In genomic region chr17:31597646-31598387, GRCh38 we compare ENCODE assay signal across 22 cellular contexts.
DNase-seq lines count a peak whose midpoint lies in the region; ATAC-seq, FAIRE-seq and TF ChIP-seq lines count a peak whose summit lies in the region.
"Had no signal": no experiment of that assay in that cellular context is flagged by ENCODE, and none has a peak within 500 bp of the region (broad histone marks: within the 10 kb centered on the region; RNA-seq: fewer than 3 reads in every experiment).

No MANE protein-coding gene starts in this region.

- H3K27ac Mint-ChIP-seq in activated naive CD8-positive, alpha-beta T cell treated with anti-CD3 and anti-CD28 coated beads for 36 hours, result no peak overlapping the region
- H3K27ac Mint-ChIP-seq: WTC11 had no signal

- TF ChIP-seq RAD21 in H1 (IDR thresholded peaks at IDR 0.05 in 1 of 2, conservative IDR thresholded peaks at IDR 0.05 in 1 of 2; ENCODE audit: low read depth in 2 of 2, low read length in 2 of 2), result no peak

- peak overlapping the region; percentile 54; the same call in 1 of the 2 replicates for H3K18ac ChIP-seq in H1 (ENCODE audit: extremely low read depth, low read length)
- peak overlapping the region; percentile 93 for H3K18ac ChIP-seq in trophoblast cell (ENCODE audit: low read length)

- H2AK5ac ChIP-seq in H1 (ENCODE audit: low read depth, low read length), result peak overlapping the region; percentile 46; the same call in 1 of the 2 replicates
- H2AK5ac ChIP-seq in trophoblast cell (ENCODE audit: low read length), result peak overlapping the region; percentile 83

- no peak for TF ChIP-seq EP300 in H1 (IDR thresholded peaks at IDR 0.05; ENCODE audit: borderline replicate concordance in 1 of 2, low read depth in 2 of 2, low read length in 2 of 2)

- H3K36me3 Mint-ChIP-seq in activated naive CD8-positive, alpha-beta T cell treated with anti-CD3 and anti-CD28 coated beads for 36 hours, result no peaks in the 10 kb centered on the region
- H3K36me3 Mint-ChIP-seq: WTC11 had no signal

- no peak overlapping the region for H4K5ac ChIP-seq in H1 (ENCODE audit: insufficient read length, low read depth, low read length)

- no peak for TF ChIP-seq CTCF in H1 (IDR thresholded peaks at IDR 0.05; ENCODE audit: control extremely low read depth in 1 of 3, insufficient read depth in 1 of 3, low read depth in 1 of 3, low read length in 3 of 3)

- H2AFZ ChIP-seq in H1 (ENCODE audit: low read length), result no peak overlapping the region
- no peak overlapping the region for H2AFZ ChIP-seq in trophoblast cell (ENCODE audit: insufficient read depth, low read length, poor library complexity)

- no peaks in the 10 kb centered on the region for H3K27me3 Mint-ChIP-seq in activated naive CD8-positive, alpha-beta T cell treated with anti-CD3 and anti-CD28 coated beads for 36 hours
- H3K27me3 Mint-ChIP-seq: B cell had no signal

- H3K23ac ChIP-seq in H1 (ENCODE audit: insufficient read length) (peak overlapping the region; percentile 6), trophoblast cell (ENCODE audit: low read length) (no peak overlapping the region)

- H3K79me1 ChIP-seq in H1 (ENCODE audit: low read depth, low read length), result no peaks in the 10 kb centered on the region
- peaks cover 24% of the 10 kb centered on the region for H3K79me1 ChIP-seq in trophoblast cell (ENCODE audit: low read length)

- no peak overlapping the region for H3K9ac ChIP-seq in H1 (replicated peaks in 1 of 4; ENCODE audit: extremely low read depth in 1 of 4, low read depth in 3 of 4, low read length in 3 of 4)
- no peak overlapping the region for H3K9ac ChIP-seq in trophoblast cell (ENCODE audit: low read length)

- H3K79me2 ChIP-seq in H1 (ENCODE audit: control insufficient read depth in 1 of 2, insufficient read depth in 2 of 2, low read length in 2 of 2) (no peaks in the 10 kb centered on the region), trophoblast cell (ENCODE audit: control insufficient read depth, insufficient read depth, low read length, poor library complexity) (peaks cover 5% of the 10 kb centered on the region)

- H3K27ac ChIP-seq in H1 (ENCODE audit: low read depth, low read length), result no peak overlapping the region
- H3K27ac ChIP-seq in trophoblast cell (ENCODE audit: low read depth, low read length), result no peak overlapping the region

- H3K23me2 ChIP-seq in H1 (ENCODE audit: low read depth, low read length), result no peaks in the 10 kb centered on the region

- H3K9me3 ChIP-seq in H1 (ENCODE audit: insufficient read depth in 2 of 2, low read depth in 1 of 2, low read length in 1 of 2) (no peaks in the 10 kb centered on the region), trophoblast cell (ENCODE audit: insufficient read depth, low read depth, low read length) (no peaks in the 10 kb centered on the region)
- H3K9me3 ChIP-seq: body of pancreas, esophagus squamous epithelium, HAP-1, stomach had no signal

- no peaks in the 10 kb centered on the region for H4K20me1 ChIP-seq in H1 (replicated peaks in 1 of 2; ENCODE audit: control insufficient read depth in 1 of 2, insufficient read depth in 2 of 2, low read length in 2 of 2)

- intact Hi-C loops in cardiac septum (cut with DNase I) (loop anchor here (1.0 to 5.0 kb wide), 3 partner anchors 27 to 139 kb away; no protein-coding TSS in a partner anchor), Right ventricle myocardium inferior (cut with DNase I) (no loop called here)

- H2BK120ac ChIP-seq in H1 (replicated peaks; ENCODE audit: low read depth, low read length), result peak overlapping the region; percentile 44
- peak overlapping the region; percentile 13 for H2BK120ac ChIP-seq in trophoblast cell (ENCODE audit: insufficient read depth, low read length, poor library complexity)

- DNase-seq in cardiac septum (ENCODE audit: low spot score), result peak; percentile 44
- no peak for DNase-seq in Right ventricle myocardium inferior (ENCODE audit: missing footprints)
- no peak for DNase-seq in H1 (ENCODE audit: low read depth in 1 of 2, low spot score in 2 of 2)
- DNase-seq in trophoblast cell, result no peak
- no peak for DNase-seq in EL
- no peak for DNase-seq in DMS53 treated with DMSO at 0.1 percent for 48 hours (lab: John Stamatoyannopoulos, UW; ENCODE audit: unreplicated experiment)
- DNase-seq in activated naive CD8-positive, alpha-beta T cell treated with anti-CD3 and anti-CD28 coated beads for 36 hours, result no peak
- DNase-seq: activated CD4-positive, alpha-beta T cell treated with anti-CD3 and anti-CD28 coated beads, Interleukin-2, amount 50 U/mL, for 48 hours; activated gamma-delta T cell; body of pancreas; DMS79 treated with DMSO at 0.1 percent for 48 hours; esophagus squamous epithelium; NCI-H1105 treated with DMSO at 0.1 percent for 48 hours; NCI-H2029 treated with DMSO at 0.1 percent for 48 hours; NCI-H345; NCI-H774; stomach had no signal

- POLR2A ChIA-PET in H1 (lab: Charles Lee; ENCODE audit: partially characterized antibody), result interaction anchor here (1.3 kb wide), 1 partner anchor 38 kb away, joined by 3 read pairs; no protein-coding TSS in a partner anchor

- H3K56ac ChIP-seq in H1 (replicated peaks; ENCODE audit: insufficient read length, low read depth, low read length), result no peak overlapping the region

- H3K27me3 ChIP-seq in H1 (replicated peaks in 1 of 4; ENCODE audit: control insufficient read depth in 3 of 4, extremely low read depth in 1 of 4, insufficient read depth in 3 of 4, low read length in 3 of 4), result no peaks in the 10 kb centered on the region
- H3K27me3 ChIP-seq in trophoblast cell (ENCODE audit: insufficient read depth, low read length), result no peaks in the 10 kb centered on the region
- H3K27me3 ChIP-seq: body of pancreas, esophagus squamous epithelium, stomach had no signal

- no peak overlapping the region for H3K14ac ChIP-seq in H1 (ENCODE audit: insufficient read length)
- H3K14ac ChIP-seq in trophoblast cell (ENCODE audit: low read length), result peak overlapping the region; percentile 40

- 86% methylated on average over 10 of the region's 10 CpGs; no CpG with 5 or more reads in 1 of the 2 experiments for WGBS in H1 (ENCODE audit: extremely low coverage in 1 of 2, insufficient coverage in 1 of 2, insufficient read length in 1 of 2, insufficient replicate concordance in 2 of 2, low coverage in 1 of 2, low lambda C conversion rate in 2 of 2, missing lambda C conversion rate in 1 of 2), 2 experiments
- WGBS in trophoblast cell (ENCODE audit: extremely low coverage, insufficient coverage, insufficient read length), result no CpG with 5 or more reads among the region's 10 CpGs

- no peak overlapping the region for H4K12ac ChIP-seq in trophoblast cell (ENCODE audit: low read depth, low read length)

- H4K91ac ChIP-seq in H1 (replicated peaks; ENCODE audit: insufficient read length, low read length) (peak overlapping the region; percentile 4), trophoblast cell (ENCODE audit: low read depth, low read length) (peak overlapping the region; percentile 97)

- no peak overlapping the region for H3K4me3 Mint-ChIP-seq in activated naive CD8-positive, alpha-beta T cell treated with anti-CD3 and anti-CD28 coated beads for 36 hours
- H3K4me3 Mint-ChIP-seq: B cell, WTC11 had no signal

- H3K4me3 ChIP-seq in H1 (ENCODE audit: extremely low read depth in 1 of 4, insufficient read depth in 2 of 4, low read depth in 3 of 4, low read length in 4 of 4) (no peak overlapping the region), trophoblast cell (ENCODE audit: low read depth, low read length) (no peak overlapping the region)
- H3K4me3 ChIP-seq: body of pancreas, esophagus squamous epithelium, HAP-1, stomach had no signal

- H3K4me2 ChIP-seq in H1 (ENCODE audit: insufficient read depth in 1 of 2, low read depth in 2 of 2, low read length in 2 of 2) (no peak overlapping the region), trophoblast cell (ENCODE audit: low read length) (no peak overlapping the region)

- H2BK20ac ChIP-seq in H1 (ENCODE audit: low read length), result no peak overlapping the region; the same call in 1 of the 2 replicates

- H2BK5ac ChIP-seq in H1 (ENCODE audit: low read depth, low read length) (0 out of 2 replicates have a peak overlapping the region, but pooled peaks have one; percentile 13), trophoblast cell (ENCODE audit: low read depth, low read length, poor library complexity) (peak overlapping the region; percentile 85)

- no peaks in the 10 kb centered on the region for H3K36me3 ChIP-seq in H1 (ENCODE audit: control insufficient read depth in 2 of 4, insufficient read depth in 4 of 4, low read length in 3 of 4)
- H3K36me3 ChIP-seq in trophoblast cell (ENCODE audit: control insufficient read depth in 1 of 2, insufficient read depth in 2 of 2, low read length in 2 of 2), result no peaks in the 10 kb centered on the region
- H3K36me3 ChIP-seq: HAP-1 had no signal

- H3K4me1 Mint-ChIP-seq in activated naive CD8-positive, alpha-beta T cell treated with anti-CD3 and anti-CD28 coated beads for 36 hours, result peaks cover 3% of the 10 kb centered on the region

- ATAC-seq in Right ventricle myocardium inferior, result no peak
- no peak for ATAC-seq in GM19467 (IDR thresholded peaks at IDR 0.05; ENCODE audit: unreplicated experiment)
- ATAC-seq: body of pancreas, WTC11 had no signal

- no peaks in the 10 kb centered on the region for H3K9me3 Mint-ChIP-seq in activated naive CD8-positive, alpha-beta T cell treated with anti-CD3 and anti-CD28 coated beads for 36 hours
- H3K9me3 Mint-ChIP-seq: WTC11 had no signal

- FAIRE-seq in H1 (lab: Jason Lieb, UNC), result no peak
- FAIRE-seq: colon had no signal

- H2BK12ac ChIP-seq in H1 (ENCODE audit: low read depth, low read length), result peak overlapping the region; percentile 13; the same call in 1 of the 2 replicates
- H2BK12ac ChIP-seq in trophoblast cell (ENCODE audit: low read length), result peak overlapping the region; percentile 93

- H3K4ac ChIP-seq in H1 (replicated peaks; ENCODE audit: insufficient read length, low read depth, low read length), result peak overlapping the region; percentile 39
- no peak overlapping the region for H3K4ac ChIP-seq in trophoblast cell (ENCODE audit: low read depth, low read length)

- H4K8ac ChIP-seq in H1 (ENCODE audit: extremely low read depth, insufficient read depth, low read length), result no peak overlapping the region
- no peak overlapping the region for H4K8ac ChIP-seq in trophoblast cell (ENCODE audit: low read depth, low read length)

- TF ChIP-seq POLR2A in H1 (IDR thresholded peaks at IDR 0.05; ENCODE audit: control extremely low read depth in 1 of 2, low read depth in 2 of 2, low read length in 2 of 2), result no peak

- CTCF ChIA-PET in H1 (lab: Charles Lee; ENCODE audit: partially characterized antibody), result interaction anchor here (0.6 to 1.0 kb wide), 3 partner anchors 16 to 641 kb away, joined by 3 to 4 read pairs (median 4); no protein-coding TSS in a partner anchor

- H2BK15ac ChIP-seq in H1 (ENCODE audit: low read length), result peak overlapping the region; percentile 12; the same call in 1 of the 2 replicates

- H3K4me1 ChIP-seq in H1 (replicated peaks in 1 of 4; ENCODE audit: control insufficient read depth in 3 of 4, insufficient read depth in 4 of 4, low read length in 3 of 4), result peaks cover 0 to 8% (median 3%) of the 10 kb centered on the region in 4 experiments; a peak in 4 of 7 replicates
- H3K4me1 ChIP-seq in trophoblast cell (ENCODE audit: control insufficient read depth in 1 of 2, insufficient read depth in 2 of 2, low read length in 2 of 2), result peaks cover 25 to 45% of the 10 kb centered on the region in 2 experiments
- H3K4me1 ChIP-seq: HAP-1 had no signal

TF ChIP-seq in H1, 55 proteins besides CTCF, POLR2A, EP300 and RAD21 (continues in another document):
- no peak for TF ChIP-seq RXRA (IDR thresholded peaks at IDR 0.05; ENCODE audit: insufficient read depth, low read depth, low read length)
